26 cellular contexts compared by ENCODE assay signal in the genomic region with DNA sequence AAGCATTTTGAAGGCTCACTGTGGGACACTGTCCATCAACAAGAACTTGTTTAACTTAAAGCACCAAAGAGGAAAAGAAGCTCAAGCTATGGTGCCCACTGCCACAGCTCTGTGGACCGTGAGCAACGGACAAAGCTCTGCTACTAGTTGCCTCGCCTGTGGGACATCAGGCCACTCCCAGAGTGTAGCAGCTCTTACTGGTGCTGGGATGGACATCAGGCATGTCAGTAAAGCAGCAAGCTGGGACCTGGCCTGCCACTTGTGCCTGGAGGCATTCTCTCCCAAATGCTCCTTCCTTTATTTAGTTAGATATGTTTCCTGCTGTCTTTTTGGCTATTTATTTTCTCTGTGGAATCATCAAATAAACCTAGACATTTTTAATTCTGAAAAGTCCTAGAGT. TPM values are rescaled to one million over a fixed set of nuclear protein-coding genes. Genes with fewer than 3 reads are reported as not detected.
DNase-seq lines count a peak whose midpoint lies in the region; ATAC-seq and TF ChIP-seq lines count a peak whose summit lies in the region.
"Had no signal": no experiment of that assay in that cellular context is flagged by ENCODE, and none has a peak within 500 bp of the region (broad histone marks: within the 10 kb centered on the region; RNA-seq: fewer than 3 reads in every experiment).

No MANE protein-coding gene starts in this region.

- no peak for TF ChIP-seq RAD21 in SK-N-SH (IDR thresholded peaks at IDR 0.05; ENCODE audit: low read length)

- TF ChIP-seq EP300 in SK-N-SH (IDR thresholded peaks at IDR 0.05; ENCODE audit: borderline replicate concordance in 1 of 2, low read depth in 1 of 2, low read length in 1 of 2) (no peak), transverse colon (IDR thresholded peaks at IDR 0.05; ENCODE audit: low read depth) (no peak)

- H3K4me3 Mint-ChIP-seq in activated B cell treated with CpG ODN at 0.5 μM for 24 hours = no peak overlapping the region
- H3K4me3 Mint-ChIP-seq: activated CD8-positive, alpha-beta T cell treated with anti-CD3 and anti-CD28 coated beads for 36 hours; activated naive CD8-positive, alpha-beta T cell treated with anti-CD3 and anti-CD28 coated beads, Interleukin-2, amount 10 ng/mL, durations not matched to agents 7 days and 5 days; natural killer cell had no signal

- no peaks in the 10 kb centered on the region for H4K20me1 ChIP-seq in SK-N-SH (ENCODE audit: insufficient read depth)

- TF ChIP-seq CTCF in SK-N-SH (IDR thresholded peaks at IDR 0.05) (no peak), activated B cell treated with CpG ODN at 0.5 μM for 24 hours (IDR thresholded peaks at IDR 0.05) (no peak), transverse colon (IDR thresholded peaks at IDR 0.05) (no peak)

- no peak overlapping the region for H3K4me2 ChIP-seq in SK-N-SH

- H3K4me3 ChIP-seq in SK-N-SH (ENCODE audit: low read depth in 2 of 2, low read length in 1 of 2) (no peak overlapping the region), transverse colon (no peak overlapping the region)
- H3K4me3 ChIP-seq: ascending aorta, coronary artery, gastrocnemius medialis, pancreas, SJSA1, spleen had no signal

- no peaks in the 10 kb centered on the region for H3K36me3 ChIP-seq in SK-N-SH (replicated peaks in 1 of 2; ENCODE audit: control insufficient read depth in 1 of 2, insufficient read depth in 2 of 2, low read length in 1 of 2)
- no peaks in the 10 kb centered on the region for H3K36me3 ChIP-seq in transverse colon
- H3K36me3 ChIP-seq: ascending aorta, gastrocnemius medialis, pancreas, SJSA1 had no signal

- ATAC-seq in SK-N-SH treated with all-trans-retinoic acid at 6 μM for 48 hours = no peak
- no peak for ATAC-seq in activated B cell treated with CpG ODN at 0.5 μM for 24 hours (ENCODE audit: low read depth)
- peak; percentile 58 for ATAC-seq in left colon
- ATAC-seq: activated CD8-positive, alpha-beta T cell treated with anti-CD3 and anti-CD28 coated beads for 36 hours; gastrocnemius medialis; left lobe of liver; natural killer cell; pancreas had no signal

- H3K27me3 Mint-ChIP-seq in activated B cell treated with CpG ODN at 0.5 μM for 24 hours = no peaks in the 10 kb centered on the region
- H3K27me3 Mint-ChIP-seq: activated CD8-positive, alpha-beta T cell treated with anti-CD3 and anti-CD28 coated beads for 36 hours; activated naive CD8-positive, alpha-beta T cell treated with anti-CD3 and anti-CD28 coated beads, Interleukin-2, amount 10 ng/mL, durations not matched to agents 7 days and 5 days had no signal

- TF ChIP-seq POLR2A in transverse colon (IDR thresholded peaks at IDR 0.05) = no peak

- peaks cover 22% of the 10 kb centered on the region for H3K4me1 Mint-ChIP-seq in activated B cell treated with CpG ODN at 0.5 μM for 24 hours
- H3K4me1 Mint-ChIP-seq: natural killer cell had no signal

- WGBS in SK-N-SH (ENCODE audit: low lambda C conversion rate) = 44% methylated on average over 3 of the region's 3 CpGs
- 0 to 57% methylated on average over 1 to 3 of the region's 3 CpGs for WGBS in transverse colon (ENCODE audit: low coverage in 1 of 2), 2 donors

- H3K9ac ChIP-seq in SK-N-SH = no peak overlapping the region

- no peak overlapping the region for H2AFZ ChIP-seq in SK-N-SH (ENCODE audit: low read depth)

- H3K9me3 ChIP-seq in SK-N-SH (no peaks in the 10 kb centered on the region), transverse colon (no peaks in the 10 kb centered on the region)
- H3K9me3 ChIP-seq: ascending aorta, gastrocnemius medialis, pancreas, SJSA1, spleen had no signal

- H3K36me3 Mint-ChIP-seq in activated B cell treated with CpG ODN at 0.5 μM for 24 hours (ENCODE audit: low read depth) = peaks cover 64% of the 10 kb centered on the region
- H3K36me3 Mint-ChIP-seq: natural killer cell had no signal

- intact Hi-C loops in activated B cell treated with CpG ODN at 0.5 μM for 24 hours (cut with micrococcal nuclease) (no loop called here), left colon (cut with DNase I, micrococcal nuclease) (loop anchor here in 1 of 2 donors (10.0 kb wide), 1 partner anchor 118 kb away; no protein-coding TSS in a partner anchor), transverse colon (cut with DNase I; ENCODE audit: low total_unique reads) (no loop called here)

- H3K27ac Mint-ChIP-seq in activated B cell treated with CpG ODN at 0.5 μM for 24 hours = peak overlapping the region; percentile 24
- H3K27ac Mint-ChIP-seq: activated CD8-positive, alpha-beta T cell treated with anti-CD3 and anti-CD28 coated beads for 36 hours; activated naive CD8-positive, alpha-beta T cell treated with anti-CD3 and anti-CD28 coated beads, Interleukin-2, amount 10 ng/mL, durations not matched to agents 7 days and 5 days; natural killer cell had no signal

- H3K27ac ChIP-seq in SK-N-SH (ENCODE audit: low read depth in 2 of 2, low read length in 1 of 2) = peak overlapping the region in 1 of 2 experiments; percentile 4; a peak in 1 of 4 replicates
- H3K27ac ChIP-seq in transverse colon = no peak overlapping the region
- H3K27ac ChIP-seq: ascending aorta, coronary artery, gastrocnemius medialis, pancreas, SJSA1 had no signal

- DNase-seq in SK-N-SH (peak; percentile 32), activated B cell treated with CpG ODN at 0.5 μM for 24 hours (no peak), left colon (no peak), transverse colon (peak; percentile 18), cortex of kidney (lab: John Stamatoyannopoulos, UW) (no peak), mesenteric fat pad (ENCODE audit: low spot score) (no peak)
- no peak for DNase-seq in stimulated activated CD4-positive, alpha-beta T cell treated with anti-CD3 and anti-CD28 coated beads, Interleukin-2, amount 100 ng/mL, for 48 hours
- DNase-seq: 8988T; activated CD4-positive, CD25-positive, alpha-beta regulatory T cell treated with anti-CD3 and anti-CD28 coated beads, Interleukin-2, amount 50 U/mL, for 72 hours; activated CD8-positive, alpha-beta T cell treated with anti-CD3 and anti-CD28 coated beads for 36 hours; activated effector memory CD4-positive, alpha-beta T cell treated with anti-CD3 and anti-CD28 coated beads, Interleukin-2, amount 50 U/mL, for 16 hours; activated naive CD8-positive, alpha-beta T cell treated with anti-CD3 and anti-CD28 coated beads, Interleukin-2, amount 10 ng/mL, durations not matched to agents 7 days and 5 days; DND-41; gastrocnemius medialis; natural killer cell; NCI-H1105; NCI-H1930; NCI-H524 treated with DMSO at 0.1 percent for 48 hours; pancreas; spleen; stimulated activated CD4-positive, alpha-beta T cell treated with anti-CD3 and anti-CD28 coated beads, Interleukin-4, amount 100 ng/mL, for 1 hour had no signal

- H3K27me3 ChIP-seq in SK-N-SH (ENCODE audit: insufficient read depth) (no peaks in the 10 kb centered on the region), transverse colon (no peaks in the 10 kb centered on the region)
- H3K27me3 ChIP-seq: ascending aorta, gastrocnemius medialis, pancreas, SJSA1, spleen had no signal

- no peaks in the 10 kb centered on the region for H3K9me3 Mint-ChIP-seq in activated B cell treated with CpG ODN at 0.5 μM for 24 hours
- H3K9me3 Mint-ChIP-seq: activated CD8-positive, alpha-beta T cell treated with anti-CD3 and anti-CD28 coated beads for 36 hours; activated naive CD8-positive, alpha-beta T cell treated with anti-CD3 and anti-CD28 coated beads, Interleukin-2, amount 10 ng/mL, durations not matched to agents 7 days and 5 days; natural killer cell had no signal

- H3K4me1 ChIP-seq in SK-N-SH (ENCODE audit: control insufficient read depth in 1 of 2, insufficient read depth in 2 of 2, low read depth in 1 of 2, low read length in 1 of 2) = peaks cover 0 to 4% of the 10 kb centered on the region in 2 experiments; a peak in 1 of 4 replicates
- H3K4me1 ChIP-seq in transverse colon = peaks cover 0 to 4% (median 0%) of the 10 kb centered on the region in 4 donors
- H3K4me1 ChIP-seq: ascending aorta, gastrocnemius medialis, pancreas, SJSA1 had no signal

- no peaks in the 10 kb centered on the region for H3K79me2 ChIP-seq in SK-N-SH (ENCODE audit: insufficient read depth)

- CTCF ChIA-PET in SK-N-SH (lab: Yijun Ruan, JAX) (interaction anchor here (0.6 to 5.9 kb wide), 4 partner anchors 7 to 179 kb away, joined by 3 to 36 read pairs (median 7); no protein-coding TSS in a partner anchor), activated B cell treated with CpG ODN at 0.5 μM for 24 hours (lab: Charles Lee) (interaction anchor here (2.3 kb wide), 1 partner anchor 132 kb away, joined by 6 read pairs; no protein-coding TSS in a partner anchor)

- in situ Hi-C loops in transverse colon (cut with MboI; ENCODE audit: low pct_ligation_motif_present in 1 of 4, low pct_unique_long_range_greater_than_20kb in 1 of 4, low sequenced_read_pairs in 3 of 4) = loop anchor here (10.0 to 25.0 kb wide), 2 partner anchors 128 to 146 kb away; no protein-coding TSS in a partner anchor

- H3F3A ChIP-seq in SK-N-SH (replicated peaks; ENCODE audit: insufficient read depth) = no peaks in the 10 kb centered on the region

- no peaks in the 10 kb centered on the region for H3K9me2 ChIP-seq in SK-N-SH

- POLR2A ChIA-PET in SK-N-SH (lab: Yijun Ruan, JAX) (no interaction called here), activated B cell treated with CpG ODN at 0.5 μM for 24 hours (lab: Charles Lee) (no interaction called here)

TF ChIP-seq in SK-N-SH, 30 proteins besides CTCF, POLR2A, EP300 and RAD21 (continues in another document):
- TF ChIP-seq GABPA (IDR thresholded peaks at IDR 0.05; ENCODE audit: low read depth) = no peak

TF ChIP-seq in SK-N-SH treated with all-trans-retinoic acid at 6 μM for 48 hours, 23 proteins besides CTCF, POLR2A, EP300 and RAD21 (continues in another document):
- no peak for TF ChIP-seq CSRNP3 (CRISPR knock-in tag; IDR thresholded peaks at IDR 0.05)
- TF ChIP-seq ZC3H10 (CRISPR knock-in tag; IDR thresholded peaks at IDR 0.05) = no peak
- TF ChIP-seq ZFP3 (CRISPR knock-in tag; IDR thresholded peaks at IDR 0.05) = no peak

RNA-seq across cellular contexts. Expression of gene TMEM154, which starts 46.7 kb away (rescaled TPM):
- polyA plus RNA-seq in SK-N-SH (2012; rRNA removed) = 0.58 and 0.62 TPM in 2 replicates
- polyA plus RNA-seq in SK-N-SH (2012; cell fraction: cytosol; rRNA removed) = 0.58 and 0.67 TPM in 2 replicates
- polyA plus RNA-seq in SK-N-SH (2012; cell fraction: nucleus; rRNA removed) = 0.46 and 0.86 TPM in 2 replicates
- total RNA-seq in activated B cell treated with CpG ODN at 0.5 μM for 24 hours = 47.5 and 59.9 TPM in 2 replicates
- total RNA-seq in left colon = 1 to 10 TPM; 1.4 to 5.4 TPM
- total RNA-seq in transverse colon = 1 to 10 TPM; 1.8 to 5.4 (median 3.9) TPM
- 7.2 TPM for total RNA-seq in mesenteric fat pad

Comparison
In these comparisons a context has a peak if more than half of its experiments do, and no peak if none do; other contexts are left out.
1. DNase-seq: peak in SK-N-SH (single experiment) and transverse colon (single experiment); none in activated B cell treated with CpG ODN at 0.5 μM for 24 hours (single experiment), left colon (0 of 2), stimulated activated CD4-positive, alpha-beta T cell treated with anti-CD3 and anti-CD28 coated beads, Interleukin-2, amount 100 ng/mL, for 48 hours (0 of 2), cortex of kidney (single experiment) and mesenteric fat pad (single experiment).